8 cellular contexts compared by ENCODE assay signal in genomic region chr6:108117427-108118358, GRCh38. TPM values are rescaled to one million over a fixed set of nuclear protein-coding genes. Genes with fewer than 3 reads are reported as not detected.
DNase-seq lines count a peak whose midpoint lies in the region; ATAC-seq and TF ChIP-seq lines count a peak whose summit lies in the region.

No MANE protein-coding gene starts in this region.

- H2AFZ ChIP-seq in neuron (ENCODE audit: low read depth, low read length) = peak overlapping the region; percentile 23

- H3K4me1 ChIP-seq in neuron (ENCODE audit: insufficient read depth, low read length) = peaks cover 52% of the 10 kb centered on the region

- peaks cover 89% of the 10 kb centered on the region for H3K27me3 Mint-ChIP-seq in activated CD4-positive, alpha-beta memory T cell treated with anti-CD3 and anti-CD28 coated beads, Interleukin-2, amount 10 ng/mL, durations not matched to agents 7 days and 5 days

- H3K27ac Mint-ChIP-seq in activated CD4-positive, alpha-beta memory T cell treated with anti-CD3 and anti-CD28 coated beads, Interleukin-2, amount 10 ng/mL, durations not matched to agents 7 days and 5 days = no peak overlapping the region

- no peak for TF ChIP-seq CTCF in fibroblast of villous mesenchyme (IDR thresholded peaks at IDR 0.05; ENCODE audit: insufficient read depth, low read depth, low read length)

- peak overlapping the region; percentile 66 for H3K4me3 ChIP-seq in fibroblast of villous mesenchyme (ENCODE audit: low read depth, low read length)
- peak overlapping the region; percentile 35 for H3K4me3 ChIP-seq in neuron (ENCODE audit: low read length)

- CTCF ChIA-PET in activated CD4-positive, alpha-beta memory T cell treated with anti-CD3 and anti-CD28 coated beads, Interleukin-2, amount 10 ng/mL, durations not matched to agents 7 days and 5 days (lab: Charles Lee) = no interaction called here

- H3K9me3 ChIP-seq in neuron (ENCODE audit: low read length) = no peaks in the 10 kb centered on the region

- peaks cover 6% of the 10 kb centered on the region for H3K36me3 Mint-ChIP-seq in activated CD4-positive, alpha-beta memory T cell treated with anti-CD3 and anti-CD28 coated beads, Interleukin-2, amount 10 ng/mL, durations not matched to agents 7 days and 5 days (ENCODE audit: low read depth)

- ATAC-seq in HG03095 (IDR thresholded peaks at IDR 0.05; ENCODE audit: unreplicated experiment) = peak; percentile 47
- no peak for ATAC-seq in GM21576 (IDR thresholded peaks at IDR 0.05; ENCODE audit: unreplicated experiment)
- no peak for ATAC-seq in GM18502 (IDR thresholded peaks at IDR 0.05; ENCODE audit: poor library complexity, unreplicated experiment)

- H3K4me3 Mint-ChIP-seq in activated CD4-positive, alpha-beta memory T cell treated with anti-CD3 and anti-CD28 coated beads, Interleukin-2, amount 10 ng/mL, durations not matched to agents 7 days and 5 days = peak overlapping the region; percentile 74

- POLR2A ChIA-PET in activated CD4-positive, alpha-beta memory T cell treated with anti-CD3 and anti-CD28 coated beads, Interleukin-2, amount 10 ng/mL, durations not matched to agents 7 days and 5 days (lab: Charles Lee) = interaction anchor here (0.9 kb wide), 1 partner anchor 375 kb away, joined by 3 read pairs; no protein-coding TSS in a partner anchor

- DNase-seq in ELR (ENCODE audit: low read depth) (peak; percentile 51), fibroblast of villous mesenchyme (ENCODE audit: low read depth) (peak; percentile 41), NCI-H2029 treated with DMSO at 0.1 percent for 48 hours (lab: John Stamatoyannopoulos, UW) (no peak)
- peak; percentile 31 for DNase-seq in activated CD4-positive, alpha-beta memory T cell treated with anti-CD3 and anti-CD28 coated beads, Interleukin-2, amount 10 ng/mL, durations not matched to agents 7 days and 5 days

- peaks cover 77% of the 10 kb centered on the region for H3K27me3 ChIP-seq in neuron (ENCODE audit: insufficient read depth, low read length)

- no peaks in the 10 kb centered on the region for H3K36me3 ChIP-seq in neuron (ENCODE audit: insufficient read depth, low read length)

- peaks cover 49% of the 10 kb centered on the region for H3K4me1 Mint-ChIP-seq in activated CD4-positive, alpha-beta memory T cell treated with anti-CD3 and anti-CD28 coated beads, Interleukin-2, amount 10 ng/mL, durations not matched to agents 7 days and 5 days

- no peaks in the 10 kb centered on the region for H3K9me3 Mint-ChIP-seq in activated CD4-positive, alpha-beta memory T cell treated with anti-CD3 and anti-CD28 coated beads, Interleukin-2, amount 10 ng/mL, durations not matched to agents 7 days and 5 days

RNA-seq across cellular contexts. Expression of gene OSTM1, which starts 43.2 kb away (rescaled TPM):
- total RNA-seq in activated CD4-positive, alpha-beta memory T cell treated with anti-CD3 and anti-CD28 coated beads, Interleukin-2, amount 10 ng/mL, durations not matched to agents 7 days and 5 days = 10 to 100 TPM; 41.4 to 43.3 TPM
- total RNA-seq in fibroblast of villous mesenchyme = 32.5 and 43.2 TPM in 2 replicates

RNA-seq across cellular contexts. Expression of gene NR2E1, which starts 48.1 kb away (rescaled TPM):
- not detected for total RNA-seq in activated CD4-positive, alpha-beta memory T cell treated with anti-CD3 and anti-CD28 coated beads, Interleukin-2, amount 10 ng/mL, durations not matched to agents 7 days and 5 days
- total RNA-seq in fibroblast of villous mesenchyme = not detected in 2 replicates
